Comparison of ENCODE assay signal across 15 cellular contexts in the genomic region with DNA sequence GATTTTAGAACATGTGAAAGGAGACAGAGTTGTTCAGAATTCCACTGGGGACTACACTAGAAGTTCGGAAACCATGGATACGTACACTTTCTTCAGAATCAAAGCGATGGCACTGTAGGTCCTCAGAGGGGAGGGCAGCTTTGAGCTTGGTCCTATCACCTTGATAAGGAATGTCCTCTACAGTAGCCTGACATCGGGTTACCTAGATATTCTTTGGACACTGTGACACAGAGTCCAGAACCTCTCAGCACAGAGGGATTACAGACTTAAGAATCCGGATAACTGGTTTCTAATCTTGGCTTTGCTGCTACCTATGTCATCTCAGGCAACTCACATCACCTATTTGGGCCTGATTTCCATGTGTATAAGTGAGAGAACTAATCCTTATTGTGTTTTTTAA.
"Had no signal": no experiment of that assay in that cellular context is flagged by ENCODE, and none has a peak within 500 bp of the region (broad histone marks: within the 10 kb centered on the region; RNA-seq: fewer than 3 reads in every experiment).

No MANE protein-coding gene starts in this region.

- H3K27me3 Mint-ChIP-seq: activated CD4-positive, alpha-beta T cell treated with anti-CD3 and anti-CD28 coated beads, Interleukin-2, amount 10 ng/mL, durations not matched to agents 24 days and 14 days; naive B cell had no signal

- H3K27ac Mint-ChIP-seq: activated CD4-positive, alpha-beta T cell treated with anti-CD3 and anti-CD28 coated beads, Interleukin-2, amount 10 ng/mL, durations not matched to agents 24 days and 14 days had no signal

- H3K4me3 Mint-ChIP-seq: activated CD4-positive, alpha-beta T cell treated with anti-CD3 and anti-CD28 coated beads, Interleukin-2, amount 10 ng/mL, durations not matched to agents 24 days and 14 days had no signal

- H3K36me3 ChIP-seq: right lobe of liver had no signal

- H3K27ac ChIP-seq: adrenal gland, epithelial cell of prostate, right lobe of liver, upper lobe of right lung, VCaP had no signal

- ATAC-seq: right lobe of liver, upper lobe of right lung had no signal

- DNase-seq: activated CD4-positive, alpha-beta T cell treated with anti-CD3 and anti-CD28 coated beads, Interleukin-2, amount 10 ng/mL, durations not matched to agents 24 days and 14 days; activated T-cell treated with anti-CD3 and anti-CD28 coated beads, Interleukin-2, amount 50 U/mL, for 48 hours; adrenal gland; central memory CD4-positive, alpha-beta T cell; cortex of kidney; effector CD8-positive, alpha-beta T cell; hypothalamus; naive B cell; nucleus accumbens; right lobe of liver; stimulated activated naive CD4-positive, alpha-beta T cell; T1000; upper lobe of right lung had no signal

- H3K4me1 ChIP-seq: right lobe of liver had no signal

- H3K9me3 Mint-ChIP-seq: activated CD4-positive, alpha-beta T cell treated with anti-CD3 and anti-CD28 coated beads, Interleukin-2, amount 10 ng/mL, durations not matched to agents 24 days and 14 days; naive B cell had no signal

- H3K9me3 ChIP-seq: adrenal gland, right lobe of liver, upper lobe of right lung had no signal

- H3K27me3 ChIP-seq: adrenal gland, right lobe of liver, upper lobe of right lung had no signal

- H3K4me3 ChIP-seq: adrenal gland, right lobe of liver, upper lobe of right lung had no signal
